ENCODE assay signal across 1 cellular context in the genomic region with DNA sequence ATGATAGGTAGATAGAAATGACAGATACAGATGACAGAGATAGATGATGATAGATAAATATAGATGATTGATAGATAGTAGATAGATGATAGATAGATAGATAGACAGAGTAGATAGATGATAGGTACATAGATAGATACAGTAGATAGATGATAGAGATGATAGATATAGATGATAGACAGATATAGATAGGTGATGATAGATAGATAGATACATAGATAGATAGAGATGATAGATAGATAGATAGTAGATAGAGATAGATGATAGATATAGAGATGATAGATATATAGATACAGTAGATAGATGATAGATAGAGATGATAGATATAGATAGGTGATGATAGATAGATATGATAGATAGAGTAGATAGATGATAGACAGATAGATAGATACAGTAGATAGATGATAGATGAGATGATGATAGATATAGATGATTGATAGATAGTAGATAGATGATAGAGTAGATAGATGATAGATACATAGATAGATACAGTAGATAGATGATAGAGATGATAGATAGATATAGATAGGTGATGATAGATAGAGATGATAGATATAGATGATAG.
TF ChIP-seq lines count a peak whose summit lies in the region.

No MANE protein-coding gene starts in this region.

TF ChIP-seq in K562, 482 proteins besides CTCF, POLR2A, EP300 and RAD21 (continued from another document and continues in another):
- TF ChIP-seq MGA (IDR thresholded peaks at IDR 0.05) = no peak
- peak; percentile 28; the same call in 1 of the 2 replicates for TF ChIP-seq EP400 (IDR thresholded peaks at IDR 0.05)
- no peak for TF ChIP-seq PTTG1 (tag; IDR thresholded peaks at IDR 0.05; ENCODE audit: low read depth)
- TF ChIP-seq DACH1 (IDR thresholded peaks at IDR 0.05; ENCODE audit: partially characterized antibody) = peak; percentile 72
- TF ChIP-seq ZNF23 (CRISPR knock-in tag; IDR thresholded peaks at IDR 0.05) = no peak
- no peak for TF ChIP-seq BDP1 (IDR thresholded peaks at IDR 0.05; ENCODE audit: insufficient read depth, insufficient read length)
- TF ChIP-seq, protein P1, sequence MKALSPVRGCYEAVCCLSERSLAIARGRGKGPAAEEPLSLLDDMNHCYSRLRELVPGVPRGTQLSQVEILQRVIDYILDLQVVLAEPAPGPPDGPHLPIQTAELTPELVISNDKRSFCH (CRISPR knock-in tag; IDR thresholded peaks at IDR 0.05) = no peak
- TF ChIP-seq, protein P1 (tag; IDR thresholded peaks at IDR 0.05) = no peak
- TF ChIP-seq, protein P2, sequence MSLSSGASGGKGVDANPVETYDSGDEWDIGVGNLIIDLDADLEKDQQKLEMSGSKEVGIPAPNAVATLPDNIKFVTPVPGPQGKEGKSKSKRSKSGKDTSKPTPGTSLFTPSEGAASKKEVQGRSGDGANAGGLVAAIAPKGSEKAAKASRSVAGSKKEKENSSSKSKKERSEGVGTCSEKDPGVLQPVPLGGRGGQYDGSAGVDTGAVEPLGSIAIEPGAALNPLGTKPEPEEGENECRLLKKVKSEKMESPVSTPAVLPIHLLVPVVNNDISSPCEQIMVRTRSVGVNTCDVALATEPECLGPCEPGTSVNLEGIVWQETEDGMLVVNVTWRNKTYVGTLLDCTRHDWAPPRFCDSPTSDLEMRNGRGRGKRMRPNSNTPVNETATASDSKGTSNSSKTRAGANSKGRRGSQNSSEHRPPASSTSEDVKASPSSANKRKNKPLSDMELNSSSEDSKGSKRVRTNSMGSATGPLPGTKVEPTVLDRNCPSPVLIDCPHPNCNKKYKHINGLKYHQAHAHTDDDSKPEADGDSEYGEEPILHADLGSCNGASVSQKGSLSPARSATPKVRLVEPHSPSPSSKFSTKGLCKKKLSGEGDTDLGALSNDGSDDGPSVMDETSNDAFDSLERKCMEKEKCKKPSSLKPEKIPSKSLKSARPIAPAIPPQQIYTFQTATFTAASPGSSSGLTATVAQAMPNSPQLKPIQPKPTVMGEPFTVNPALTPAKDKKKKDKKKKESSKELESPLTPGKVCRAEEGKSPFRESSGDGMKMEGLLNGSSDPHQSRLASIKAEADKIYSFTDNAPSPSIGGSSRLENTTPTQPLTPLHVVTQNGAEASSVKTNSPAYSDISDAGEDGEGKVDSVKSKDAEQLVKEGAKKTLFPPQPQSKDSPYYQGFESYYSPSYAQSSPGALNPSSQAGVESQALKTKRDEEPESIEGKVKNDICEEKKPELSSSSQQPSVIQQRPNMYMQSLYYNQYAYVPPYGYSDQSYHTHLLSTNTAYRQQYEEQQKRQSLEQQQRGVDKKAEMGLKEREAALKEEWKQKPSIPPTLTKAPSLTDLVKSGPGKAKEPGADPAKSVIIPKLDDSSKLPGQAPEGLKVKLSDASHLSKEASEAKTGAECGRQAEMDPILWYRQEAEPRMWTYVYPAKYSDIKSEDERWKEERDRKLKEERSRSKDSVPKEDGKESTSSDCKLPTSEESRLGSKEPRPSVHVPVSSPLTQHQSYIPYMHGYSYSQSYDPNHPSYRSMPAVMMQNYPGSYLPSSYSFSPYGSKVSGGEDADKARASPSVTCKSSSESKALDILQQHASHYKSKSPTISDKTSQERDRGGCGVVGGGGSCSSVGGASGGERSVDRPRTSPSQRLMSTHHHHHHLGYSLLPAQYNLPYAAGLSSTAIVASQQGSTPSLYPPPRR (CRISPR knock-in tag; IDR thresholded peaks at IDR 0.05; ENCODE audit: borderline replicate concordance) = no peak
- TF ChIP-seq TRIM28 (IDR thresholded peaks at IDR 0.05) = no peak
- no peak for TF ChIP-seq TEAD4 (IDR thresholded peaks at IDR 0.05; ENCODE audit: low read length)
- TF ChIP-seq TEAD4 (CRISPR knock-in tag; IDR thresholded peaks at IDR 0.05; ENCODE audit: borderline replicate concordance) = no peak
- no peak for TF ChIP-seq SETDB1 (IDR thresholded peaks at IDR 0.05; ENCODE audit: low read length)
- no peak for TF ChIP-seq HMG20B (CRISPR knock-in tag; IDR thresholded peaks at IDR 0.05)
- TF ChIP-seq NCOA6 (IDR thresholded peaks at IDR 0.05) = no peak
- TF ChIP-seq, protein P3, sequence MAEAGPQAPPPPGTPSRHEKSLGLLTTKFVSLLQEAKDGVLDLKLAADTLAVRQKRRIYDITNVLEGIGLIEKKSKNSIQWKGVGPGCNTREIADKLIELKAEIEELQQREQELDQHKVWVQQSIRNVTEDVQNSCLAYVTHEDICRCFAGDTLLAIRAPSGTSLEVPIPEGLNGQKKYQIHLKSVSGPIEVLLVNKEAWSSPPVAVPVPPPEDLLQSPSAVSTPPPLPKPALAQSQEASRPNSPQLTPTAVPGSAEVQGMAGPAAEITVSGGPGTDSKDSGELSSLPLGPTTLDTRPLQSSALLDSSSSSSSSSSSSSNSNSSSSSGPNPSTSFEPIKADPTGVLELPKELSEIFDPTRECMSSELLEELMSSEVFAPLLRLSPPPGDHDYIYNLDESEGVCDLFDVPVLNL (CRISPR knock-in tag; IDR thresholded peaks at IDR 0.05; ENCODE audit: low read depth) = no peak
- TF ChIP-seq, protein P4, sequence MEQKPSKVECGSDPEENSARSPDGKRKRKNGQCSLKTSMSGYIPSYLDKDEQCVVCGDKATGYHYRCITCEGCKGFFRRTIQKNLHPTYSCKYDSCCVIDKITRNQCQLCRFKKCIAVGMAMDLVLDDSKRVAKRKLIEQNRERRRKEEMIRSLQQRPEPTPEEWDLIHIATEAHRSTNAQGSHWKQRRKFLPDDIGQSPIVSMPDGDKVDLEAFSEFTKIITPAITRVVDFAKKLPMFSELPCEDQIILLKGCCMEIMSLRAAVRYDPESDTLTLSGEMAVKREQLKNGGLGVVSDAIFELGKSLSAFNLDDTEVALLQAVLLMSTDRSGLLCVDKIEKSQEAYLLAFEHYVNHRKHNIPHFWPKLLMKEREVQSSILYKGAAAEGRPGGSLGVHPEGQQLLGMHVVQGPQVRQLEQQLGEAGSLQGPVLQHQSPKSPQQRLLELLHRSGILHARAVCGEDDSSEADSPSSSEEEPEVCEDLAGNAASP (IDR thresholded peaks at IDR 0.05) = no peak
- no peak for TF ChIP-seq ZNF184 (CRISPR knock-in tag; IDR thresholded peaks at IDR 0.05)
- TF ChIP-seq ZBTB1 (CRISPR knock-in tag; IDR thresholded peaks at IDR 0.05; ENCODE audit: borderline replicate concordance, low read depth) = no peak
- TF ChIP-seq HDAC1 (IDR thresholded peaks at IDR 0.05) = 0 out of 4 replicates have a peak, but pooled peaks of 1 of the 2 experiments have one; percentile 18
- no peak for TF ChIP-seq ZNF318 (IDR thresholded peaks at IDR 0.05; ENCODE audit: borderline replicate concordance in 1 of 2, low read depth in 1 of 2)
